25 cellular contexts compared by ENCODE assay signal in the genomic region with DNA sequence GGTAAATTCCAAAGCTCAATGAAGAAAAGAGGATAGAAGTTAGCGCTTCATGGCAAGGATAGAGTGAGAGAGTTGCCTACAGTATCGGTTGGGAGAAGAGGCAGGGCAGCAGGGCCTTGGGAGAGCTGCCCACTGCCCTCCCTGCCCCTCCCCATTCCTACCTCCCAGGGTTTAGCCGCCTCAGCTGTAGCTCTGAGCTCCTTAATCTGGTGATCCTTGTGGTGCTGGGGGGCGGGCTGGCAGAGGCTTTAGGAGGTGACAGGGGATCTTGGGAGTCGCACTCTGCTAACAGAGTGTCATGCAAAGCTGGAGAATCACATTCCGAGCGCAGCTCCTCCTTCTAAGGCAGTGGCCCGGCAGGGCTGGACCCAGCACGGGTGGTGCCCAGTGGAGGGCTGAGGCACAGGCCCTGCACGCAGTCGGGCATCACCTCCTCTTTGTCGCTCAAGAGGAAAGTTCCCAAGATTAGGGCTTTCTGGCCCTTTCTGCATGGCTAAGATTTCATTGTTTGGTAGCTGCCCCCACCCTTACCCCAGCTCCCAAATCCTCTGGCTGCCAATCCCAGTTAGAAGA.
"Had no signal": no experiment of that assay in that cellular context is flagged by ENCODE, and none has a peak within 500 bp of the region (broad histone marks: within the 10 kb centered on the region; RNA-seq: fewer than 3 reads in every experiment).

No MANE protein-coding gene starts in this region.

- H3K36me3 ChIP-seq: adrenal gland, left lung, neutrophil, ovary, suprapubic skin, uterus had no signal

- H3K27ac Mint-ChIP-seq: activated naive CD8-positive, alpha-beta T cell; activated T-helper 2 cell treated with anti-CD3 and anti-CD28 coated beads, Interferon-gamma antibody, Interleukin-2, Interleukin-4, amounts not matched to agents 10 μg/mL and 5 μg/mL and 100 μg/mL, durations not matched to agents 14 hours and 24 hours and 36 hours; natural killer cell; stimulated activated naive CD8-positive, alpha-beta T cell treated with anti-CD3 and anti-CD28 coated beads, Interleukin-15, amount 100 ng/mL, for 72 hours had no signal

- H3K4me3 Mint-ChIP-seq: activated naive CD8-positive, alpha-beta T cell; activated T-cell treated with anti-CD3 and anti-CD28 coated beads, Interleukin-2, amount 50 U/mL, for 4 hours; natural killer cell; stimulated activated naive CD8-positive, alpha-beta T cell treated with anti-CD3 and anti-CD28 coated beads, Interleukin-15, amount 100 ng/mL, for 72 hours had no signal

- DNase-seq: activated CD4-positive, CD25-positive, alpha-beta regulatory T cell treated with anti-CD3 and anti-CD28 coated beads, Interleukin-2, amount 50 U/mL, for 72 hours; activated naive CD4-positive, alpha-beta T cell; activated T-cell treated with anti-CD3 and anti-CD28 coated beads, Interleukin-2, amount 50 U/mL, for 4 hours; adrenal gland; cerebellar nuclear complex; cortex of kidney; effector CD4-positive, alpha-beta T cell; foreskin keratinocyte; hippocampal formation; kidney glomerular epithelial cell; natural killer cell; ovary; right cardiac atrium; stimulated activated CD4-positive, alpha-beta T cell treated with anti-CD3 and anti-CD28 coated beads, Interleukin-1b, Interleukin-23, amount 100 ng/mL, for 48 hours; stimulated activated naive CD8-positive, alpha-beta T cell treated with anti-CD3 and anti-CD28 coated beads, Interleukin-15, amount 100 ng/mL, for 72 hours; trophoblast cell; uterus had no signal

- H3K9me3 ChIP-seq: adrenal gland, left lung, neutrophil, ovary, psoas muscle, suprapubic skin, uterus had no signal

- H3K27me3 ChIP-seq: ovary had no signal

- H3K9me3 Mint-ChIP-seq: activated T-cell treated with anti-CD3 and anti-CD28 coated beads, Interleukin-2, amount 50 U/mL, for 4 hours; activated T-helper 2 cell treated with anti-CD3 and anti-CD28 coated beads, Interferon-gamma antibody, Interleukin-2, Interleukin-4, amounts not matched to agents 10 μg/mL and 5 μg/mL and 100 μg/mL, durations not matched to agents 14 hours and 24 hours and 36 hours; natural killer cell; stimulated activated naive CD8-positive, alpha-beta T cell treated with anti-CD3 and anti-CD28 coated beads, Interleukin-15, amount 100 ng/mL, for 72 hours had no signal

- H3K4me1 ChIP-seq: adrenal gland, foreskin keratinocyte, psoas muscle, suprapubic skin, uterus had no signal

- ATAC-seq: activated T-cell treated with anti-CD3 and anti-CD28 coated beads, Interleukin-2, amount 50 U/mL, for 4 hours; foreskin keratinocyte; left lung; natural killer cell; psoas muscle; right cardiac atrium; stimulated activated naive CD8-positive, alpha-beta T cell treated with anti-CD3 and anti-CD28 coated beads, Interleukin-15, amount 100 ng/mL, for 72 hours had no signal

- H3K4me3 ChIP-seq: adrenal gland, left lung, lung, ovary, psoas muscle, suprapubic skin, uterus had no signal

- H3K27ac ChIP-seq: adrenal gland, foreskin keratinocyte, left lung, neutrophil, ovary, psoas muscle, suprapubic skin, uterus, VCaP had no signal

- H3K36me3 Mint-ChIP-seq: natural killer cell had no signal

- H3K4me1 Mint-ChIP-seq: natural killer cell; stimulated activated naive CD8-positive, alpha-beta T cell treated with anti-CD3 and anti-CD28 coated beads, Interleukin-15, amount 100 ng/mL, for 72 hours had no signal
